In the genomic region with DNA sequence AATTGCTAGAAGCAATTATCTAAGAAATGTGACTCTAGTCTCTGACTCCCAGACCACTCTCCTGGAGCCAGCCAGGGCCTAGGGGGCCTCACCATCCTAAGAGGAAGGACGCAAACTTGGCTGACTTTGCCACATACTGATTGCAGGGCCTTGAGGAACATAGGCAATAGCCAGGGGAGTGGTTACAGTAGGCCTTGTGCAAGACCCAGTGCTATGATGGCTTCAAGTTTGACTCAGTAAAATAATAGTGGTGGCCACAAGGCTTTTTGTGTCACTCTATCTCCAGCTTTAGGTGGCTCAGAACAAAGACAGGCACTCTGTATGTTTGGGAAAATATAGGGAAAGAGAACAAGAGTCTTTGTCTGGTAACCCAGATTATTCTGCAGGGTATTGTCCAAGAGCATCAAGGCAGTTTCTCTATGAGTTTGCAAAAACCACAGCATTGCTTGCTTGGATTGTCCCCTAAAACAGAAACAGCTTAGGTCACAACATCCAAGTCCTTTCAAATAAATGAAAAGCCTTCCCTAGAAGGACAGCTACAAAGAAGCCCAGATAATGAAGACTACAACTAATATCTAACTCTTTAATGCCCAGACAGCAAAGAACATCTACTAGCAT, we compare ENCODE assay signal across 19 cellular contexts.
DNase-seq lines count a peak whose midpoint lies in the region; ATAC-seq and TF ChIP-seq lines count a peak whose summit lies in the region.
"Had no signal": no experiment of that assay in that cellular context is flagged by ENCODE, and none has a peak within 500 bp of the region (broad histone marks: within the 10 kb centered on the region; RNA-seq: fewer than 3 reads in every experiment).

No MANE protein-coding gene starts in this region.

- no peaks in the 10 kb centered on the region for H3K27me3 ChIP-seq in RWPE2 (ENCODE audit: insufficient read depth, poor library complexity, severe bottlenecking)
- H3K27me3 ChIP-seq: gastroesophageal sphincter, ovary, testis had no signal

- no peaks in the 10 kb centered on the region for H3K36me3 ChIP-seq in RWPE2 (ENCODE audit: low read depth)
- H3K36me3 ChIP-seq: gastroesophageal sphincter, ovary had no signal

- peak; percentile 28 for DNase-seq in GM12865 (ENCODE audit: low read depth)
- DNase-seq in RWPE2 (ENCODE audit: low spot score) = no peak
- DNase-seq in NCI-H2171 treated with DMSO at 0.1 percent for 48 hours (lab: John Stamatoyannopoulos, UW) = no peak
- no peak for DNase-seq in posterior cingulate gyrus
- no peak for DNase-seq in left cardiac atrium
- no peak for DNase-seq in stimulated activated CD8-positive, alpha-beta memory T cell treated with anti-CD3 and anti-CD28 coated beads, Interleukin-4, amount 100 ng/mL, for 48 hours
- DNase-seq: activated CD4-positive, alpha-beta memory T cell treated with anti-CD3 and anti-CD28 coated beads for 36 hours; activated effector memory CD4-positive, alpha-beta T cell treated with Interleukin-2 at 50 U/mL for 16 hours; CD4-positive, alpha-beta memory T cell; GM23248; mucosa of descending colon; NCI-H526 treated with DMSO at 0.1 percent for 48 hours; ovary; testis had no signal

- no peak overlapping the region for H3K4me3 ChIP-seq in GM12865 (ENCODE audit: low read depth, low read length)
- no peak overlapping the region for H3K4me3 ChIP-seq in RWPE2 (ENCODE audit: severe bottlenecking)
- H3K4me3 ChIP-seq: A549, gastroesophageal sphincter, GM23248, mucosa of descending colon, ovary, testis had no signal

- ATAC-seq in GM19452 (IDR thresholded peaks at IDR 0.05; ENCODE audit: unreplicated experiment) (peak; percentile 54), HG02884 (IDR thresholded peaks at IDR 0.05; ENCODE audit: unreplicated experiment) (peak; percentile 66), RWPE2 (ENCODE audit: low read depth) (no peak), left cardiac atrium (no peak)
- ATAC-seq: A549, gastroesophageal sphincter, mucosa of descending colon had no signal

- H3K27ac ChIP-seq in RWPE2 (ENCODE audit: poor library complexity, severe bottlenecking) = peak overlapping the region; percentile 59
- H3K27ac ChIP-seq: A549, gastroesophageal sphincter, GM23248, KMS-11, ovary, testis had no signal

- H3K9me3 ChIP-seq in RWPE2 (ENCODE audit: severe bottlenecking) = no peaks in the 10 kb centered on the region
- H3K9me3 ChIP-seq: A549, gastroesophageal sphincter, mucosa of descending colon, ovary, testis had no signal

- TF ChIP-seq CTCF in GM12865 (IDR thresholded peaks at IDR 0.05; ENCODE audit: insufficient read depth, low read depth, low read length, missing control alignments) = no peak
- no peak for TF ChIP-seq CTCF in RWPE2 (IDR thresholded peaks at IDR 0.05; ENCODE audit: poor library complexity, severe bottlenecking)

- intact Hi-C loops in posterior cingulate gyrus (cut with DNase I) (no loop called here), left cardiac atrium (cut with DNase I) (no loop called here)

- peaks cover 16% of the 10 kb centered on the region for H3K4me1 ChIP-seq in RWPE2 (ENCODE audit: insufficient read depth, poor library complexity, severe bottlenecking)
- H3K4me1 ChIP-seq: A549, gastroesophageal sphincter, testis had no signal

Comparison
In these comparisons a context has a peak if more than half of its experiments do, and no peak if none do; other contexts are left out.
1. ATAC-seq: peak in GM19452 (single experiment) and HG02884 (single experiment); none in RWPE2 (single experiment) and left cardiac atrium (0 of 2).